Comparison of ENCODE assay signal across 8 cellular contexts in genomic region chr2:226835796-226836547, GRCh38. TPM values are rescaled to one million over a fixed set of nuclear protein-coding genes. Genes with fewer than 3 reads are reported as not detected.
DNase-seq lines count a peak whose midpoint lies in the region; ATAC-seq and TF ChIP-seq lines count a peak whose summit lies in the region.

Gene RHBDD1, plus strand, starts transcription at chr2:226836054. Its CDS starts 28,640 bp downstream, at chr2:226864694.

- no TSS peak for BruUV-seq in Caco-2 (replicated peaks; lab: Mats Ljungman, UMichigan)

- H3K4me2 ChIP-seq in OCI-LY1 (ENCODE audit: low read length) = peak within 1 kb of the TSS; percentile 95

- H3K4me1 Mint-ChIP-seq in Caco-2 (ENCODE audit: low read depth, unreplicated experiment) (no peaks in the 10 kb centered on the region), endothelial cell (ENCODE audit: unreplicated experiment) (peaks cover 9% of the 10 kb centered on the region)

- H3K36me3 Mint-ChIP-seq in Caco-2 (ENCODE audit: insufficient read depth, unreplicated experiment) (peaks cover 14% of the 10 kb centered on the region), endothelial cell (ENCODE audit: low read depth, unreplicated experiment) (no peaks in the 10 kb centered on the region)

- H3K27ac ChIP-seq in OCI-LY1 (ENCODE audit: low read depth, low read length, poor library complexity, severe bottlenecking) = peak within 1 kb of the TSS; percentile 97

- POLR2A ChIA-PET in Caco-2 (lab: Charles Lee) = interaction anchor here (0.5 to 0.7 kb wide), 4 partner anchors 14 to 977 kb away, joined by 3 to 5 read pairs (median 4); no protein-coding TSS in a partner anchor

- no peaks in the 10 kb centered on the region for H3K27me3 Mint-ChIP-seq in Caco-2 (ENCODE audit: insufficient read depth, unreplicated experiment)
- no peaks in the 10 kb centered on the region for H3K27me3 Mint-ChIP-seq in endothelial cell (ENCODE audit: unreplicated experiment)

- H3K9me2 ChIP-seq in OCI-LY1 (ENCODE audit: low read depth, low read length) = no peaks in the 10 kb centered on the region

- H3K27ac Mint-ChIP-seq in Caco-2 (ENCODE audit: unreplicated experiment) = peak within 1 kb of the TSS; percentile 94
- H3K27ac Mint-ChIP-seq in endothelial cell (ENCODE audit: unreplicated experiment) = peak within 1 kb of the TSS; percentile 97

- ATAC-seq in GM21381 (IDR thresholded peaks at IDR 0.05; ENCODE audit: unreplicated experiment) = peak; percentile 84

- H3K9ac ChIP-seq in OCI-LY1 (ENCODE audit: low read length) = peak within 1 kb of the TSS; percentile 93

- peak; percentile 92 to 93 for DNase-seq in Caco-2
- peak; percentile 35 to 92 (median 86) for DNase-seq in HUDEP-2 (lab: John Stamatoyannopoulos, UW; ENCODE audit: unreplicated experiment in 76 of 76)
- peak; percentile 96 for DNase-seq in activated CD8-positive, alpha-beta memory T cell treated with anti-CD3 and anti-CD28 coated beads, Interleukin-2, amount 50 U/mL, for 48 hours
- DNase-seq in endothelial cell (ENCODE audit: low spot score) = peak; percentile 92
- peak; percentile 95 for DNase-seq in midbrain (lab: John Stamatoyannopoulos, UW)
- DNase-seq in stimulated activated CD8-positive, alpha-beta memory T cell treated with anti-CD3 and anti-CD28 coated beads, Interleukin-2, amount 100 ng/mL, for 1 hour (ENCODE audit: low read depth in 2 of 2) = peak; percentile 85 to 89

- H3K9me3 Mint-ChIP-seq in Caco-2 (ENCODE audit: unreplicated experiment) = no peaks in the 10 kb centered on the region
- H3K9me3 Mint-ChIP-seq in endothelial cell (ENCODE audit: unreplicated experiment) = no peaks in the 10 kb centered on the region

- H2AFZ ChIP-seq in OCI-LY1 (ENCODE audit: low read length) = no peak within 1 kb of the TSS

- intact Hi-C loops in Caco-2 (cut with micrococcal nuclease; ENCODE audit: unreplicated experiment) = loop anchor here (1.0 kb wide), 1 partner anchor 36 kb away; no protein-coding TSS in a partner anchor

- H3K4me1 ChIP-seq in Caco-2 (peaks cover 12% of the 10 kb centered on the region; the same call in 1 of the 2 replicates), OCI-LY1 (ENCODE audit: insufficient read depth, low read length, severe bottlenecking) (peaks cover 63% of the 10 kb centered on the region)

- H4K20me1 ChIP-seq in OCI-LY1 (ENCODE audit: insufficient read depth, low read length) = no peaks in the 10 kb centered on the region

- peak within 1 kb of the TSS; percentile 90 for H3K4me3 Mint-ChIP-seq in Caco-2 (ENCODE audit: unreplicated experiment)
- peak within 1 kb of the TSS; percentile 94 for H3K4me3 Mint-ChIP-seq in endothelial cell (ENCODE audit: unreplicated experiment)

- 0 out of 2 replicates have a peak, but pooled peaks cover 10% of the 10 kb centered on the region for H3F3A ChIP-seq in OCI-LY1 (ENCODE audit: insufficient read depth, low read length)

- H3K79me2 ChIP-seq in OCI-LY1 (ENCODE audit: insufficient read depth, low read length) = peaks cover 17% of the 10 kb centered on the region; the same call in 1 of the 2 replicates

- peak within 1 kb of the TSS; percentile 59 for H3K4me3 ChIP-seq in Caco-2 (ENCODE audit: low read depth, low read length)
- peak within 1 kb of the TSS; percentile 74 for H3K4me3 ChIP-seq in OCI-LY1 (ENCODE audit: low read depth, low read length, poor library complexity, severe bottlenecking)

- H3K27me3 ChIP-seq in Caco-2 (replicated peaks; ENCODE audit: control insufficient read depth, insufficient read depth, low read length) (no peaks in the 10 kb centered on the region), OCI-LY1 (ENCODE audit: insufficient read depth, low read length) (no peaks in the 10 kb centered on the region)

- H3K36me3 ChIP-seq in Caco-2 (ENCODE audit: control insufficient read depth, insufficient read depth, low read length) (no peaks in the 10 kb centered on the region), OCI-LY1 (ENCODE audit: insufficient read depth, low read length) (peaks cover 10% of the 10 kb centered on the region)

- CTCF ChIA-PET in Caco-2 (lab: Charles Lee) = no interaction called here

- TF ChIP-seq CTCF in Caco-2 (IDR thresholded peaks at IDR 0.05; ENCODE audit: insufficient read depth in 1 of 2, low read depth in 1 of 2, low read length in 1 of 2, severe bottlenecking in 1 of 2, unreplicated experiment in 1 of 2) (no peak), OCI-LY1 (IDR thresholded peaks at IDR 0.05; ENCODE audit: low read length) (no peak), endothelial cell (IDR thresholded peaks at IDR 0.05; ENCODE audit: unreplicated experiment) (no peak)

- H3K9me3 ChIP-seq in Caco-2 (no peaks in the 10 kb centered on the region), OCI-LY1 (ENCODE audit: low read length) (no peaks in the 10 kb centered on the region)

RNA-seq across cellular contexts. Expression of gene RHBDD1, which starts in this region (rescaled TPM):
- total RNA-seq in Caco-2 (2022) = 14.3 and 16.5 TPM in 2 replicates
- total RNA-seq in endothelial cell (ENCODE audit: unreplicated experiment) = 21.9 TPM

Comparison
In these comparisons a context has a peak if more than half of its experiments do, and no peak if none do; other contexts are left out.
1. Peak in every context shown above with its lines: DNase-seq, ATAC-seq, H3K4me3 ChIP-seq and H3K27ac ChIP-seq.